In genomic region chr22:24248611-24249010, GRCh38 we compare ENCODE assay signal across 1 cellular context. TPM values are rescaled to one million over a fixed set of nuclear protein-coding genes. Genes with fewer than 3 reads are reported as not detected.
"Had no signal": no experiment of that assay in that cellular context is flagged by ENCODE, and none has a peak within 500 bp of the region (broad histone marks: within the 10 kb centered on the region; RNA-seq: fewer than 3 reads in every experiment).

No MANE protein-coding gene starts in this region.

RNA-seq across cellular contexts. Expression of gene GGT5, which starts 3.7 kb away (rescaled TPM):
- total RNA-seq: foreskin keratinocyte had no signal
- polyA plus RNA-seq: foreskin keratinocyte had no signal
